ENCODE assay signal across 8 cellular contexts in the genomic region with DNA sequence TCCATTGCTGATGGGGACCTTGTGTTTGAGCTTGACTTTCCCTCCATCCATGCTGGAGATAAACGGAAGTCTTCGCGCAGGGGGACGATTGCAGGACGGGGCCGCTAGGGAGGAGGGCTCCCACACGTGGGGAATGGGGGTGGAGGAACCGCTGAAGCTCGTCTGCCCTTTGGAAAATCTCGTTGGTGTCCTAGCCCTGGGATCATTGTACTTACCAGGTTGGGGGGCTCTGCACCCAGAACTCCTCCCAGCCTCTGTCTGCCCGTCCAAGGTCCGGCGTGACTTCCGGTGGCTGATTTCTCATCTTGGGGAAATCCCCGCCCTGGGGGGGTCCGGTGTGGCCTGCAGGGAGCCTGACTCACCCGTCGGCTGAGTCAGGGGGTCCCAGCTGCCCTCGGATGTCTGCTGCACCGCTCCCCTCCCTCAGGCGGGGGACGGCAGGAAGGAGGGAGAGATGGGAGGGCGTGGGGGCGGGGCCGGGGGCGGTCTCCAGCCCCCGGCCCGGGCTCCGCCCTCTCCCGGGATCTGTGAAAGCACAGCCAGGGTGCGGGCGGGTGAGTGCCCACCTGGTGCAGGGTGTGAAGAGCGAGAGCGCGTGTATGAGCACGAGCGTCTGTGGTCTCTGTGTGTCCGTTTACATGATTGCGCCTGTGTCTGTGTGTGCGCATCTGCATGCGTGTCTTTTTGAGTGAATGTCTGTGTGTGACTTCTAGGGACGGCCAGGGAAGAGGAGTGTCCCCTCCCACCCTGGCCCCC. TPM values are rescaled to one million over a fixed set of nuclear protein-coding genes. Genes with fewer than 3 reads are reported as not detected.
DNase-seq lines count a peak whose midpoint lies in the region; ATAC-seq and TF ChIP-seq lines count a peak whose summit lies in the region.

No MANE protein-coding gene starts in this region.

- peak; percentile 29; the same call in 2 of the 3 replicates for TF ChIP-seq CTCF in GM12872 (IDR thresholded peaks at IDR 0.05; ENCODE audit: insufficient read depth, low read depth, low read length)

- no peak overlapping the region for H3K9ac ChIP-seq in rectal smooth muscle tissue (ENCODE audit: low read length)

- DNase-seq in activated gamma-delta T cell treated with Interleukin-2 at 50 U/mL for 16 hours (peak; percentile 73), Right ventricle myocardium superior (peak; percentile 59), middle frontal gyrus (ENCODE audit: extremely low spot score, low spot score) (no peak), UCSD-AML1 (lab: John Stamatoyannopoulos, UW; ENCODE audit: unreplicated experiment) (no peak)

- no peaks in the 10 kb centered on the region for H3K36me3 ChIP-seq in rectal smooth muscle tissue (ENCODE audit: control insufficient read depth, insufficient read depth, low read length)

- intact Hi-C loops in Right ventricle myocardium superior (cut with DNase I) = no loop called here

- no peak overlapping the region for H3K27ac ChIP-seq in rectal smooth muscle tissue (ENCODE audit: low read depth, low read length)

- H3K27me3 ChIP-seq in rectal smooth muscle tissue (ENCODE audit: control insufficient read depth, insufficient read depth, low read length) = no peaks in the 10 kb centered on the region

- ATAC-seq in HG03159 (IDR thresholded peaks at IDR 0.05; ENCODE audit: unreplicated experiment) = peak; percentile 38
- peak; percentile 42 for ATAC-seq in Right ventricle myocardium superior (ENCODE audit: poor library complexity)

- H3K4me1 ChIP-seq in rectal smooth muscle tissue (ENCODE audit: control insufficient read depth, insufficient read depth, low read length) = peaks cover 6% of the 10 kb centered on the region

- TF ChIP-seq POLR2A in Raji (IDR thresholded peaks at IDR 0.05; ENCODE audit: insufficient read depth, low read depth, low read length) = peak; percentile 83

- peak overlapping the region; percentile 70 for H3K4me3 ChIP-seq in rectal smooth muscle tissue (ENCODE audit: low read length)

RNA-seq across cellular contexts. Expression of a gene that starts 35.8 kb away (rescaled TPM):
- total RNA-seq in Right ventricle myocardium superior = 3.3 TPM

Comparison
In these comparisons a context has a peak if more than half of its experiments do, and no peak if none do; other contexts are left out.
1. DNase-seq: peak in activated gamma-delta T cell treated with Interleukin-2 at 50 U/mL for 16 hours (single experiment) and Right ventricle myocardium superior (single experiment); none in middle frontal gyrus (single experiment) and UCSD-AML1 (single experiment).